Comparison of ENCODE assay signal across 1 cellular context in the genomic region with DNA sequence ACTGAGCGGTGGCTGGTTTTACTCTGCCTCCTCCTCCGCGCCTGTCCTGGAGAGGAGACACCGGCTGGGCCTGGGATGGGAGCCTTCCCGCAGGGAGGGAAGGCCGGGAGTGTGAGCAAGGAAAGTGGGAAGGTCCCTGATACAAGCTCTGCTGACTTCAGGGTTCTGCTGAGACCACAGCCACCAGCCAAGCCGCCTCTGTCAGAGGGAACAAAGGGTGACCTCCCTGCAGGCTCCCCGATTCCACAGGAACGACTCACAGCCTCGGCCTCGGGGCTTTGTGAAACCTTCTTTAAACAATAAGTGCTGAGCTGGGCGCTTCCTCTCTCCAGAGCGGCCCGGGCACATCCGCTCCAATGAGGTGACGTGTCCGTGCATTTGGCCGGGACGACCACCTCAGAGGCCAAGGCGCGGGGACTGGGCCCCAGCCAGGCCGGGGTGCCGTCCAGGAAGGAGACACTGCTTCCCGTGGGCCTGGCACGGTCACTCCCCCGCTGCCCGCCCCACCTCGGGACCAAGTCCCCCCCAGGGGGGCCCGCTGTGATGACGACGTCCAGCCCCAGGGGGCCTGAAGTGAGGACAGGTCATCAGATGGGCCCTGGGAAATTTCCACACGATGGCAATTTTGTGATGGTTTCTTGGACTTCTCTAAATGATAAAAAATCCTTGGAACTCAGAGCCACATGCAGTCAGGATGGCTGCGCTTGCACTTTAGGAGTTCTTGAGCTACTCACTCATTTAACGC.
A peak's percentile ranks its signal among the peaks of the same experiment; 100 is the strongest.
TF ChIP-seq lines count a peak whose summit lies in the region.

No MANE protein-coding gene starts in this region.

TF ChIP-seq in HepG2, 621 proteins besides CTCF, POLR2A, EP300 and RAD21 (continued from another document):
- TF ChIP-seq GTF2F1 (IDR thresholded peaks at IDR 0.05; ENCODE audit: low read length) (no peak), ZNF33B (CRISPR knock-in tag; IDR thresholded peaks at IDR 0.05) (no peak), GABPA (IDR thresholded peaks at IDR 0.05; ENCODE audit: low read depth, low read length) (no peak), GABPA (CRISPR knock-in tag; IDR thresholded peaks at IDR 0.05; ENCODE audit: low read depth) (no peak), PATZ1 (CRISPR knock-in tag; IDR thresholded peaks at IDR 0.05) (peak; percentile 35; the same call in 1 of the 2 replicates), IKZF5 (CRISPR knock-in tag; IDR thresholded peaks at IDR 0.05) (no peak), ONECUT2 (CRISPR knock-in tag; IDR thresholded peaks at IDR 0.05) (no peak)
- TF ChIP-seq, protein P1, sequence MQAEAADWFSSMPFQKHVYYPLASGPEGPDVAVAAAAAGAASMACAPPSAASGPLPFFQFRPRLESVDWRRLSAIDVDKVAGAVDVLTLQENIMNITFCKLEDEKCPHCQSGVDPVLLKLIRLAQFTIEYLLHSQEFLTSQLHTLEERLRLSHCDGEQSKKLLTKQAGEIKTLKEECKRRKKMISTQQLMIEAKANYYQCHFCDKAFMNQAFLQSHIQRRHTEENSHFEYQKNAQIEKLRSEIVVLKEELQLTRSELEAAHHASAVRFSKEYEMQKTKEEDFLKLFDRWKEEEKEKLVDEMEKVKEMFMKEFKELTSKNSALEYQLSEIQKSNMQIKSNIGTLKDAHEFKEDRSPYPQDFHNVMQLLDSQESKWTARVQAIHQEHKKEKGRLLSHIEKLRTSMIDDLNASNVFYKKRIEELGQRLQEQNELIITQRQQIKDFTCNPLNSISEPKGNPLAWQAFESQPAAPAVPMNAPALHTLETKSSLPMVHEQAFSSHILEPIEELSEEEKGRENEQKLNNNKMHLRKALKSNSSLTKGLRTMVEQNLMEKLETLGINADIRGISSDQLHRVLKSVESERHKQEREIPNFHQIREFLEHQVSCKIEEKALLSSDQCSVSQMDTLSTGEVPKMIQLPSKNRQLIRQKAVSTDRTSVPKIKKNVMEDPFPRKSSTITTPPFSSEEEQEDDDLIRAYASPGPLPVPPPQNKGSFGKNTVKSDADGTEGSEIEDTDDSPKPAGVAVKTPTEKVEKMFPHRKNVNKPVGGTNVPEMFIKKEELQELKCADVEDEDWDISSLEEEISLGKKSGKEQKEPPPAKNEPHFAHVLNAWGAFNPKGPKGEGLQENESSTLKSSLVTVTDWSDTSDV (CRISPR knock-in tag; IDR thresholded peaks at IDR 0.05): no peak
